In the genomic region with DNA sequence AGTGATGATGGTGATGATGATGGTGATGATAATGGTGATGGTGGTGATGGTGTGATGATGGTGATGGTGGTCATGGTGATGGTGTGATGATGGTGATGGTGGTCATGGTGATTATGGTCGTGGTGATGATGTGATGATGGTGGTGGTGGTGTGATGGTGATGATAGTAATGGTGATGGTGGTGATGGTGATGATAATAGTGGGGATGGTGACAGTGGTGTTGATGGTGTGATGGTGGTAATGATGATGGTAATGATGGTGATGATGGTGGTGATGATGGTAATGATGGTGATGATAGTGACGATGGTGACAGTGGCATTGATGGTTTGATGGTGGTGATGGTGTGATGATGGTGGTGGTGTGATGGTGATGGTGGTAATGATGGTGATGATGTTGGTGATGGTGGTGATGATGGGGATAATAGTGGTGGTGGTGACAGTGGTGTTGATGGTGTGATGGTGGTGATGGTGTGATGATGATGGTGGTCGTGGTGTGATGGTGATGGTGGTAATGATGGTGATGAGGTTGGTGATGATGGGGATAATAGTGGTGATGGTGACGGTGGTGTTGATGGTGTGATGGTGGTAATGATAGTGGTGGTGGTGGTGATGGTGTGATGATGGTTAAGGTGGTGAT, we compare ENCODE assay signal across 17 cellular contexts.
"Had no signal": no experiment of that assay in that cellular context is flagged by ENCODE, and none has a peak within 500 bp of the region (broad histone marks: within the 10 kb centered on the region; RNA-seq: fewer than 3 reads in every experiment).

No MANE protein-coding gene starts in this region.

- DNase-seq: effector memory CD4-positive, alpha-beta T cell; esophagus squamous epithelium; foreskin fibroblast; glutamatergic neuron; kidney; left cardiac atrium; left ventricle myocardium inferior; lower lobe of right lung; occipital lobe; pancreas; stimulated activated CD4-positive, alpha-beta T cell treated with anti-CD3 and anti-CD28 coated beads, Interleukin-2, amount 100 ng/mL, for 48 hours; stimulated activated naive CD8-positive, alpha-beta T cell treated with anti-CD3 and anti-CD28 coated beads, Interleukin-15, Interleukin-2, amounts not matched to agents 100 U/mL and 50 U/mL, for 24 hours; testis had no signal

- H3K4me1 ChIP-seq: gastroesophageal sphincter, left ventricle myocardium inferior, lower lobe of right lung, neural progenitor cell, pancreas, testis had no signal

- H3K9me3 ChIP-seq: esophagus squamous epithelium, gastroesophageal sphincter, left ventricle myocardium inferior, lower lobe of right lung, pancreas, testis had no signal

- H3K36me3 ChIP-seq: esophagus squamous epithelium, gastroesophageal sphincter, left ventricle myocardium inferior, lower lobe of right lung, neural progenitor cell, pancreas, tibial nerve had no signal

- H3K4me2 ChIP-seq: neural progenitor cell, smooth muscle cell had no signal

- H3K27ac ChIP-seq: esophagus squamous epithelium, gastroesophageal sphincter, left ventricle myocardium inferior, lower lobe of right lung, neural progenitor cell, pancreas, testis, tibial nerve had no signal

- H3K4me3 ChIP-seq: esophagus squamous epithelium, gastroesophageal sphincter, left ventricle myocardium inferior, lower lobe of right lung, neural progenitor cell, pancreas, smooth muscle cell, testis, tibial nerve had no signal

- H2AFZ ChIP-seq: neural progenitor cell had no signal

- H3K27me3 ChIP-seq: esophagus squamous epithelium, gastroesophageal sphincter, pancreas, testis, tibial nerve had no signal

- H3K9ac ChIP-seq: neural progenitor cell had no signal
